26 cellular contexts compared by ENCODE assay signal in genomic region chr5:93165559-93165958, GRCh38.
"Had no signal": no experiment of that assay in that cellular context is flagged by ENCODE, and none has a peak within 500 bp of the region (broad histone marks: within the 10 kb centered on the region; RNA-seq: fewer than 3 reads in every experiment).

No MANE protein-coding gene starts in this region.

- FAIRE-seq: keratinocyte had no signal

- H3K9ac ChIP-seq: neural progenitor cell, parathyroid adenoma had no signal

- H3K4me3 ChIP-seq: left lung, lower lobe of right lung, neural progenitor cell, psoas muscle, right lobe of liver, stomach, testis, thyroid gland, transverse colon, upper lobe of left lung, vagina had no signal

- H3K27me3 ChIP-seq: left lung, neural progenitor cell, neutrophil, right lobe of liver, stomach, testis, thyroid gland, transverse colon, upper lobe of left lung, vagina had no signal

- H3K36me3 ChIP-seq: left lung, lower lobe of right lung, neural progenitor cell, neutrophil, right lobe of liver, stomach, thyroid gland, transverse colon, upper lobe of left lung, vagina had no signal

- DNase-seq: hippocampal formation; left colon; left lung; lower lobe of right lung; mammary epithelial cell; mesenchymal stem cell; naive thymus-derived CD8-positive, alpha-beta T cell; occipital lobe; psoas muscle; right lobe of liver; stimulated activated CD4-positive, alpha-beta T cell treated with anti-CD3 and anti-CD28 coated beads, Interleukin-12 subunit alpha, Interleukin-12 subunit beta, amount 100 ng/mL, for 4 hours; stimulated activated CD4-positive, alpha-beta T cell treated with anti-CD3 and anti-CD28 coated beads, Interleukin-15, amount 100 ng/mL, for 24 hours; stimulated activated CD4-positive, alpha-beta T cell treated with anti-CD3 and anti-CD28 coated beads, Interleukin-2, amount 100 ng/mL, for 24 hours; stimulated activated CD4-positive, alpha-beta T cell treated with anti-CD3 and anti-CD28 coated beads, Interleukin-4, amount 100 ng/mL, for 1 hour; stimulated activated naive B cell treated with anti-CD40 and anti-IgM and Interleukin-4, amounts not matched to agents 10 μg/mL and 1 μg/mL and 100 μg/mL, for 72 hours; stimulated activated naive CD8-positive, alpha-beta T cell treated with anti-CD3 and anti-CD28 coated beads, Interleukin-15, Interleukin-2, amounts not matched to agents 100 U/mL and 50 U/mL, for 24 hours; stomach; testis; thyroid gland; transverse colon; upper lobe of left lung had no signal

- H3K4me1 ChIP-seq: parathyroid adenoma, right lobe of liver had no signal

- H3K9me3 ChIP-seq: lower lobe of right lung, neutrophil, psoas muscle, right lobe of liver, stomach, testis, thyroid gland, transverse colon, upper lobe of left lung, vagina had no signal

- H3K27ac ChIP-seq: left lung, lower lobe of right lung, neural progenitor cell, neutrophil, parathyroid adenoma, psoas muscle, right lobe of liver, stomach, testis, thyroid gland, transverse colon, upper lobe of left lung, vagina had no signal

- ATAC-seq: left colon; left lung; lower lobe of right lung; naive thymus-derived CD8-positive, alpha-beta T cell; right lobe of liver; stimulated activated naive B cell treated with anti-CD40 and anti-IgM and Interleukin-4, amounts not matched to agents 10 μg/mL and 1 μg/mL and 100 μg/mL, for 72 hours; stimulated activated naive CD8-positive, alpha-beta T cell treated with anti-CD3 and anti-CD28 coated beads, Interleukin-15, Interleukin-2, amounts not matched to agents 100 U/mL and 50 U/mL, for 24 hours had no signal
